ENCODE assay signal across 1 cellular context in genomic region chr7:157402911-157403534, GRCh38.
A peak's percentile ranks its signal among the peaks of the same experiment; 100 is the strongest.
TF ChIP-seq lines count a peak whose summit lies in the region.

No MANE protein-coding gene starts in this region.

TF ChIP-seq in K562, 482 proteins besides CTCF, POLR2A, EP300 and RAD21 (continued from another document):
- TF ChIP-seq ZBTB2 (IDR thresholded peaks at IDR 0.05) (0 out of 2 replicates have a peak, but pooled peaks have one; percentile 53), RERE (CRISPR knock-in tag; IDR thresholded peaks at IDR 0.05; ENCODE audit: borderline replicate concordance) (no peak), BRD9 (IDR thresholded peaks at IDR 0.05; ENCODE audit: low read depth, partially characterized antibody) (no peak), ZNF699 (CRISPR knock-in tag; IDR thresholded peaks at IDR 0.05; ENCODE audit: insufficient replicate concordance) (no peak), ILF3 (IDR thresholded peaks at IDR 0.05; ENCODE audit: borderline replicate concordance) (no peak), CHCHD3 (CRISPR knock-in tag; IDR thresholded peaks at IDR 0.05) (no peak), SMARCA4 (IDR thresholded peaks at IDR 0.05) (0 out of 2 replicates have a peak, but pooled peaks have one; percentile 58), RBM14 (IDR thresholded peaks at IDR 0.05; ENCODE audit: borderline replicate concordance, insufficient read depth, low read depth, low read length) (no peak), YY1 (IDR thresholded peaks at IDR 0.05; ENCODE audit: borderline replicate concordance in 1 of 3, control insufficient read depth in 1 of 3, extremely low read depth in 1 of 3, insufficient read depth in 3 of 3, insufficient read length in 1 of 3, insufficient replicate concordance in 2 of 3, low read depth in 1 of 3, low read length in 2 of 3) (no peak), POLR2AphosphoS2 (IDR thresholded peaks at IDR 0.05; ENCODE audit: low read length) (no peak), ZNF644 (tag; IDR thresholded peaks at IDR 0.05; ENCODE audit: low read depth) (no peak)
